In the genomic region with DNA sequence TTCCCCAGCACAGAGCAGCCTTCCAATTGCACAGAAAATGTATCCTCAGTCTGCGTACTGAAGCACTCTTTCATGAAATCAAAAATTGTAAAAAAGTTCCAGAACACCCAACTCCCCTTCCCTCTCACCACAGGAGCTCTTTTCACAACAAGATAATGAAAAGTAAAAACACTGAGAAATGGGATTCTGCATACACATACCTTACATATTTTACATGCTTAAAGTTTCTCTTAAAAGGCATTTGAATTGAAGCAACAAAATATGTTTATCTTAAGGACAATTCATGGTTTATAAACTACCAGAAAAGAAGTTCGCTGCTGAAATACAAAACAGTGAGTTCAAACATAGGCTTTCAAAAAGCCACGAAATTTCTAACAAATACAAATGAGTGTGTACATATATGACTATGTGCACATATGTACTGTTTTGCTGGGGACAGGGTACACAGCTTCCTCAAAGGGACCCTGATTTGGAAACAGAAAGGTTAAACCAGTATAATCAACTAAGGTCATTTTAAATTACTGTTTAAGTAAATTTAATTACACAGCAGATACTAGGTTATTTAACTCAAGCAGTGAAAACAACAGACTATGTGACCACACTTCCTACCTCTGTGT, we compare ENCODE assay signal across 14 cellular contexts. TPM values are rescaled to one million over a fixed set of nuclear protein-coding genes. Genes with fewer than 3 reads are reported as not detected.
DNase-seq lines count a peak whose midpoint lies in the region; ATAC-seq, FAIRE-seq and TF ChIP-seq lines count a peak whose summit lies in the region.
"Had no signal": no experiment of that assay in that cellular context is flagged by ENCODE, and none has a peak within 500 bp of the region (broad histone marks: within the 10 kb centered on the region; RNA-seq: fewer than 3 reads in every experiment).

No MANE protein-coding gene starts in this region.

- H3K27ac ChIP-seq in K562 (ENCODE audit: extremely low read depth, low read depth, low read length) = peak overlapping the region; percentile 73; the same call in 2 of the 3 replicates
- peak overlapping the region; percentile 32 for H3K27ac ChIP-seq in osteoblast (ENCODE audit: low read depth, low read length)
- no peak overlapping the region for H3K27ac ChIP-seq in testis
- H3K27ac ChIP-seq: pancreas had no signal

- H3K4me3 Mint-ChIP-seq in progenitor cell of endocrine pancreas (ENCODE audit: low read depth) = no peak overlapping the region

- no peaks in the 10 kb centered on the region for H3K9me2 ChIP-seq in Loucy (replicated peaks; ENCODE audit: low read depth, low read length)

- no peak for TF ChIP-seq RAD21 in K562 (CRISPR knock-in tag; conservative IDR thresholded peaks at IDR 0.05 in 1 of 2, IDR thresholded peaks at IDR 0.05 in 1 of 2)

- H3K4me1 ChIP-seq in Loucy (ENCODE audit: insufficient read depth, low read length, poor library complexity, severe bottlenecking) (peaks cover 54% of the 10 kb centered on the region), K562 (replicated peaks in 1 of 2; ENCODE audit: control insufficient read depth in 2 of 2, insufficient read depth in 2 of 2, low read length in 2 of 2) (peaks cover 15 to 43% of the 10 kb centered on the region in 2 experiments), osteoblast (ENCODE audit: insufficient read depth, low read length) (peaks cover 45% of the 10 kb centered on the region), testis (peaks cover 9% of the 10 kb centered on the region)

- in situ Hi-C loops in K562 (cut with MboI) = no loop called here

- CTCF ChIA-PET in K562 (lab: Yijun Ruan, JAX; ENCODE audit: low intra/inter-chr PET ratio) = interaction anchor here (0.6 kb wide), 1 partner anchor 34 kb away, joined by 4 read pairs; no protein-coding TSS in a partner anchor

- intact Hi-C loops in K562 (cut with micrococcal nuclease) = no loop called here
- intact Hi-C loops in testis (cut with DNase I; ENCODE audit: low total_unique reads) = no loop called here

- H2AFZ ChIP-seq in Loucy (ENCODE audit: low read length) (no peak overlapping the region), K562 (ENCODE audit: low read depth, low read length) (no peak overlapping the region), osteoblast (ENCODE audit: low read length) (no peak overlapping the region)

- H3K4me3 ChIP-seq in Loucy (ENCODE audit: low read length, poor library complexity, severe bottlenecking) (peak overlapping the region; percentile 72), K562 (no peak overlapping the region), osteoblast (ENCODE audit: insufficient read depth, low read length) (peak overlapping the region; percentile 24), testis (no peak overlapping the region)
- H3K4me3 ChIP-seq: pancreas had no signal

- FAIRE-seq in K562 (lab: Jason Lieb, UNC) = no peak
- FAIRE-seq: endometrium, pancreas had no signal

- H3K4me2 ChIP-seq in Loucy (ENCODE audit: low read depth, low read length, poor library complexity, severe bottlenecking) (peak overlapping the region; percentile 87), K562 (ENCODE audit: insufficient read depth, low read length) (no peak overlapping the region), osteoblast (ENCODE audit: insufficient read depth, low read length) (peak overlapping the region; percentile 65)

- TF ChIP-seq CTCF in Loucy (conservative IDR thresholded peaks at IDR 0.05; ENCODE audit: low read length) = no peak
- no peak for TF ChIP-seq CTCF in K562 (IDR thresholded peaks at IDR 0.05 in 2 of 3, conservative IDR thresholded peaks at IDR 0.05 in 1 of 3; ENCODE audit: insufficient read depth in 2 of 3, low read depth in 1 of 3, low read length in 3 of 3)
- TF ChIP-seq CTCF in osteoblast (IDR thresholded peaks at IDR 0.05; ENCODE audit: extremely low read depth, low read depth, low read length) = no peak
- TF ChIP-seq CTCF in testis (IDR thresholded peaks at IDR 0.05) = no peak
- TF ChIP-seq CTCF in progenitor cell of endocrine pancreas (IDR thresholded peaks at IDR 0.05; ENCODE audit: unreplicated experiment) = no peak

- BruUV-seq in K562 (replicated peaks; lab: Mats Ljungman, UMichigan) = no TSS peak

- H3K9me3 Mint-ChIP-seq in progenitor cell of endocrine pancreas (ENCODE audit: low read depth) = no peaks in the 10 kb centered on the region

- peaks cover 23% of the 10 kb centered on the region for H3K4me1 Mint-ChIP-seq in progenitor cell of endocrine pancreas (ENCODE audit: low read depth)

- TF ChIP-seq EP300 in K562 (IDR thresholded peaks at IDR 0.05; ENCODE audit: low read length) = no peak

- 54% methylated on average over 3 of the region's 3 CpGs for WGBS in K562 (ENCODE audit: insufficient coverage, low coverage, missing lambda C conversion rate)
- WGBS in testis, 2 donors = 71 to 78% methylated on average over 3 of the region's 3 CpGs

- H3K79me2 ChIP-seq in Loucy (ENCODE audit: insufficient read depth, low read length) (peaks cover 98% of the 10 kb centered on the region), K562 (ENCODE audit: control insufficient read depth, insufficient read depth, low read length) (peaks cover 88% of the 10 kb centered on the region), osteoblast (ENCODE audit: insufficient read depth, low read length) (peaks cover 79% of the 10 kb centered on the region)

- no peak overlapping the region for H3K27ac Mint-ChIP-seq in progenitor cell of endocrine pancreas

- H3K36me3 Mint-ChIP-seq in progenitor cell of endocrine pancreas (ENCODE audit: insufficient read depth) = peaks cover 3% of the 10 kb centered on the region

- H3K36me3 ChIP-seq in Loucy (ENCODE audit: insufficient read depth, low read length) (no peaks in the 10 kb centered on the region), K562 (ENCODE audit: control insufficient read depth, insufficient read depth, low read length) (peaks cover 27% of the 10 kb centered on the region), osteoblast (ENCODE audit: insufficient read depth, low read length) (peaks cover 6% of the 10 kb centered on the region), testis (ENCODE audit: low read depth, missing control alignments) (no peaks in the 10 kb centered on the region)
- H3K36me3 ChIP-seq: pancreas had no signal

- H4K20me1 ChIP-seq in Loucy (ENCODE audit: insufficient read depth, low read length, poor library complexity, severe bottlenecking) = peaks cover 58% of the 10 kb centered on the region
- peaks cover 16% of the 10 kb centered on the region; the same call in 1 of the 2 replicates for H4K20me1 ChIP-seq in K562 (replicated peaks; ENCODE audit: control insufficient read depth, insufficient read depth, low read length)
- H4K20me1 ChIP-seq in osteoblast (ENCODE audit: insufficient read depth, low read length) = peaks cover 33% of the 10 kb centered on the region

- H3K9me1 ChIP-seq in K562 (ENCODE audit: control insufficient read depth, insufficient read depth, low read length) = no peaks in the 10 kb centered on the region

- TF ChIP-seq POLR2A in K562 (conservative IDR thresholded peaks at IDR 0.05) (no peak), testis (IDR thresholded peaks at IDR 0.05) (no peak)

- peak; percentile 69 for DNase-seq in EH (ENCODE audit: low read depth)
- no peak for DNase-seq in K562 (ENCODE audit: extremely low read depth in 1 of 4, low spot score in 3 of 4)
- DNase-seq in osteoblast (ENCODE audit: insufficient read length, low spot score, missing footprints) = no peak
- no peak for DNase-seq in pons (ENCODE audit: low spot score)
- DNase-seq in testis = no peak
- DNase-seq in progenitor cell of endocrine pancreas (ENCODE audit: low spot score, unreplicated experiment) = no peak
- DNase-seq: islet precursor cell, NCI-H1092 treated with DMSO at 0.1 percent for 48 hours, pancreas had no signal

- H3K9ac ChIP-seq in Loucy (ENCODE audit: low read depth, low read length, poor library complexity, severe bottlenecking) (peak overlapping the region; percentile 70), K562 (ENCODE audit: insufficient read depth in 1 of 2, low read depth in 2 of 2, low read length in 2 of 2) (peak overlapping the region in 1 of 2 experiments; percentile 50; a peak in 1 of 4 replicates)

- no peaks in the 10 kb centered on the region for H3K27me3 ChIP-seq in Loucy (ENCODE audit: insufficient read depth, low read length, poor library complexity, severe bottlenecking)
- H3K27me3 ChIP-seq in K562 (ENCODE audit: control insufficient read depth in 2 of 2, insufficient read depth in 2 of 2, low read length in 2 of 2) = no peaks in the 10 kb centered on the region
- H3K27me3 ChIP-seq in osteoblast (ENCODE audit: insufficient read depth, low read length) = no peaks in the 10 kb centered on the region
- H3K27me3 ChIP-seq in testis = no peaks in the 10 kb centered on the region
- H3K27me3 ChIP-seq: pancreas had no signal

- POLR2A ChIA-PET in K562 (lab: Yijun Ruan, JAX) = interaction anchor here (1.4 to 3.1 kb wide), 4 partner anchors 9 to 26 kb away, joined by 6 to 16 read pairs (median 7); no protein-coding TSS in a partner anchor

- H3F3A ChIP-seq in Loucy (ENCODE audit: low read depth) = 0 out of 2 replicates have a peak, but pooled peaks cover 5% of the 10 kb centered on the region

- no peaks in the 10 kb centered on the region for H3K27me3 Mint-ChIP-seq in progenitor cell of endocrine pancreas
- H3K27me3 Mint-ChIP-seq: activated naive CD8-positive, alpha-beta T cell had no signal

- ATAC-seq in K562 = no peak
- ATAC-seq: HCT116, pancreas had no signal

- H3K9me3 ChIP-seq in Loucy (ENCODE audit: insufficient read depth, low read depth, low read length) (no peaks in the 10 kb centered on the region), K562 (replicated peaks; ENCODE audit: control insufficient read depth, insufficient read depth, low read depth, low read length) (no peaks in the 10 kb centered on the region), osteoblast (ENCODE audit: low read depth, low read length) (no peaks in the 10 kb centered on the region), testis (no peaks in the 10 kb centered on the region)
- H3K9me3 ChIP-seq: pancreas had no signal

RNA-seq across cellular contexts. Expression of gene COG1, which starts 33.8 kb away (rescaled TPM):
- total RNA-seq in K562 (2011; cell fraction: chromatin; rRNA removed; ENCODE audit: low replicate concordance) = 66.6 and 89.3 TPM in 2 replicates
- total RNA-seq in K562 (2011; cell fraction: nucleolus; rRNA removed) = 46.7 and 60.0 TPM in 2 replicates
- 49.8 and 61.1 TPM in 2 replicates for total RNA-seq in K562 (2011; cell fraction: nucleoplasm; rRNA removed)
- 10.8 and 16.6 TPM in 2 replicates for total RNA-seq in K562 (2014; rRNA removed)
- total RNA-seq in K562 (2014; rRNA removed; fragmentation: Illumina TruSeq; extraction: Trizol) = 12.3 and 14.0 TPM in 2 replicates
- total RNA-seq in K562 (2015; rRNA removed; fragmentation: Illumina TruSeq; extraction: Trizol) = 13.8 and 18.5 TPM in 2 replicates
- 23.9 and 26.8 TPM in 2 replicates for total RNA-seq in K562 (2021)
- polyA plus RNA-seq in K562 (2011; rRNA removed) = 16.2 and 22.8 TPM in 2 replicates
- polyA plus RNA-seq in K562 (2011; cell fraction: cytosol; rRNA removed) = 13.1 and 18.9 TPM in 2 replicates
- 55.2 and 65.8 TPM in 2 replicates for polyA plus RNA-seq in K562 (2011; cell fraction: nucleus; rRNA removed)
- polyA plus RNA-seq in K562 (2012) = 23.6 and 25.0 TPM in 2 replicates
- polyA plus RNA-seq in K562 (2014; fragmentation: Illumina TruSeq; extraction: Trizol) = 19.6 and 28.3 TPM in 2 replicates
- polyA plus RNA-seq in K562 (2014; fragmentation: Nextera tagmentation; extraction: Ambion mirVana) = 1 to 10 TPM; 9.5 to 9.9 TPM
- polyA plus RNA-seq in K562 (2014; rRNA removed) = 12.9 and 13.9 TPM in 2 replicates
- 20.6 and 23.9 TPM in 2 replicates for polyA minus RNA-seq in K562 (2011; rRNA and poly(A)+ RNA removed)
- 15.8 and 17.8 TPM in 2 replicates for polyA minus RNA-seq in K562 (2011; cell fraction: cytosol; rRNA and poly(A)+ RNA removed)
- polyA minus RNA-seq in K562 (2011; cell fraction: nucleus; rRNA and poly(A)+ RNA removed) = 42.4 and 45.0 TPM in 2 replicates
- 21.5 and 23.2 TPM in 2 replicates for total RNA-seq in osteoblast
- 10 to 100 TPM; 56.3 to 58.3 TPM for total RNA-seq in testis
- polyA plus RNA-seq in testis (ENCODE audit: insufficient read depth, low read depth, low replicate concordance) = 61.8 TPM
- 50.5 and 54.5 TPM in 2 replicates for total RNA-seq in progenitor cell of endocrine pancreas

RNA-seq across cellular contexts. Expression of gene CPSF4L, which starts 35.0 kb away (rescaled TPM):
- total RNA-seq in K562 (2011; cell fraction: chromatin; rRNA removed; ENCODE audit: low replicate concordance) = not detected in 2 replicates
- not detected in 2 replicates for total RNA-seq in K562 (2011; cell fraction: nucleolus; rRNA removed)
- not detected in 2 replicates for total RNA-seq in K562 (2011; cell fraction: nucleoplasm; rRNA removed)
- total RNA-seq in K562 (2014; rRNA removed) = not detected in 2 replicates
- total RNA-seq in K562 (2014; rRNA removed; fragmentation: Illumina TruSeq; extraction: Trizol) = not detected in 2 replicates
- not detected in 2 replicates for total RNA-seq in K562 (2015; rRNA removed; fragmentation: Illumina TruSeq; extraction: Trizol)
- not detected in 2 replicates for total RNA-seq in K562 (2021)
- polyA plus RNA-seq in K562 (2011; rRNA removed) = not detected in 2 replicates
- polyA plus RNA-seq in K562 (2011; cell fraction: cytosol; rRNA removed) = not detected in 2 replicates
- polyA plus RNA-seq in K562 (2011; cell fraction: nucleus; rRNA removed) = 0.08 TPM in 1 of 2 replicates, not detected in the other
- not detected in 2 replicates for polyA plus RNA-seq in K562 (2012)
- not detected in 2 replicates for polyA plus RNA-seq in K562 (2014; fragmentation: Illumina TruSeq; extraction: Trizol)
- not detected for polyA plus RNA-seq in K562 (2014; fragmentation: Nextera tagmentation; extraction: Ambion mirVana)
- polyA plus RNA-seq in K562 (2014; rRNA removed) = not detected in 2 replicates
- polyA minus RNA-seq in K562 (2011; rRNA and poly(A)+ RNA removed) = not detected in 2 replicates
- not detected in 2 replicates for polyA minus RNA-seq in K562 (2011; cell fraction: cytosol; rRNA and poly(A)+ RNA removed)
- not detected in 2 replicates for polyA minus RNA-seq in K562 (2011; cell fraction: nucleus; rRNA and poly(A)+ RNA removed)
- not detected in 2 replicates for total RNA-seq in osteoblast
- under 1 TPM in 1 of 2 donors, not detected in 1; 0.94 TPM for total RNA-seq in testis
- polyA plus RNA-seq in testis (ENCODE audit: insufficient read depth, low read depth, low replicate concordance) = 0.79 TPM
- total RNA-seq in progenitor cell of endocrine pancreas = 0.33 TPM in 1 of 2 replicates, not detected in the other
- polyA plus RNA-seq: pancreas, urinary bladder had no signal

Comparison
In these comparisons a context has a peak if more than half of its experiments do, and no peak if none do; other contexts are left out.
1. H3K4me3 ChIP-seq: peak in Loucy (single experiment) and osteoblast (single experiment); none in K562 (single experiment) and testis (0 of 2).
2. H3K27ac ChIP-seq: peak in K562 (single experiment) and osteoblast (single experiment); none in testis (0 of 2).